17 cellular contexts compared by ENCODE assay signal in genomic region chr7:76234282-76234584, GRCh38. TPM values are rescaled to one million over a fixed set of nuclear protein-coding genes. Genes with fewer than 3 reads are reported as not detected.
DNase-seq lines count a peak whose midpoint lies in the region; ATAC-seq and TF ChIP-seq lines count a peak whose summit lies in the region.
"Had no signal": no experiment of that assay in that cellular context is flagged by ENCODE, and none has a peak within 500 bp of the region (broad histone marks: within the 10 kb centered on the region; RNA-seq: fewer than 3 reads in every experiment).

No MANE protein-coding gene starts in this region.

- no peak for ATAC-seq in activated CD8-positive, alpha-beta T cell treated with anti-CD3 and anti-CD28 coated beads for 36 hours
- no peak for ATAC-seq in activated CD8-positive, alpha-beta T cell treated with anti-CD3 and anti-CD28 coated beads, Interleukin-2, amount 10 ng/mL, durations not matched to agents 7 days and 5 days
- ATAC-seq in SK-N-SH treated with all-trans-retinoic acid at 6 μM for 48 hours = no peak
- ATAC-seq in effector memory CD8-positive, alpha-beta T cell (replicated peaks) = no peak
- no peak for ATAC-seq in left lung
- ATAC-seq in GM19328 (IDR thresholded peaks at IDR 0.05; ENCODE audit: unreplicated experiment) = no peak

- peaks cover 54% of the 10 kb centered on the region for H3K27me3 Mint-ChIP-seq in activated CD8-positive, alpha-beta T cell treated with anti-CD3 and anti-CD28 coated beads for 36 hours
- H3K27me3 Mint-ChIP-seq in activated CD8-positive, alpha-beta T cell treated with anti-CD3 and anti-CD28 coated beads, Interleukin-2, amount 10 ng/mL, durations not matched to agents 7 days and 5 days (ENCODE audit: low read depth) = peaks cover 35% of the 10 kb centered on the region
- H3K27me3 Mint-ChIP-seq in effector memory CD8-positive, alpha-beta T cell = peaks cover 66 to 88% of the 10 kb centered on the region in 2 donors
- H3K27me3 Mint-ChIP-seq in neural crest cell (ENCODE audit: low read depth) = peaks cover 62% of the 10 kb centered on the region

- H3K4me1 ChIP-seq in left lung = peaks cover 3 to 5% of the 10 kb centered on the region in 2 donors

- H3K4me3 ChIP-seq in left lung = no peak overlapping the region

- DNase-seq in activated CD8-positive, alpha-beta T cell treated with anti-CD3 and anti-CD28 coated beads for 36 hours = no peak
- no peak for DNase-seq in activated CD8-positive, alpha-beta T cell treated with anti-CD3 and anti-CD28 coated beads, Interleukin-2, amount 10 ng/mL, durations not matched to agents 7 days and 5 days
- no peak for DNase-seq in effector memory CD8-positive, alpha-beta T cell
- no peak for DNase-seq in neural crest cell (ENCODE audit: low read depth, low spot score)
- no peak for DNase-seq in NCI-H146 (lab: John Stamatoyannopoulos, UW)
- no peak for DNase-seq in left lung
- DNase-seq: activated T-cell treated with anti-CD3 and anti-CD28 coated beads, Interleukin-2, amount 50 U/mL, for 4 hours; COR-L47; NCI-H1436; NK-92 treated with Interleukin-12 subunit alpha and Interleukin-12 subunit beta, amount 100 ng/mL, for 24 hours; RPMI8226; sigmoid colon; stimulated activated CD4-positive, alpha-beta T cell treated with anti-CD3 and anti-CD28 coated beads, Interleukin-1b, Interleukin-23, amount 100 ng/mL, for 48 hours; SW 1271 had no signal

- POLR2A ChIA-PET in activated CD8-positive, alpha-beta T cell treated with anti-CD3 and anti-CD28 coated beads for 36 hours (lab: Charles Lee) = interaction anchor here (0.8 kb wide), 1 partner anchor 186 kb away, joined by 3 read pairs; the partner anchor contains the start of genes MDH2 and STYXL1
- POLR2A ChIA-PET in activated CD8-positive, alpha-beta T cell treated with anti-CD3 and anti-CD28 coated beads, Interleukin-2, amount 10 ng/mL, durations not matched to agents 7 days and 5 days (lab: Charles Lee) = no interaction called here

- peak overlapping the region; percentile 27 for H3K4me3 Mint-ChIP-seq in activated CD8-positive, alpha-beta T cell treated with anti-CD3 and anti-CD28 coated beads for 36 hours
- H3K4me3 Mint-ChIP-seq in activated CD8-positive, alpha-beta T cell treated with anti-CD3 and anti-CD28 coated beads, Interleukin-2, amount 10 ng/mL, durations not matched to agents 7 days and 5 days = no peak overlapping the region
- peak overlapping the region; percentile 53 to 56 for H3K4me3 Mint-ChIP-seq in effector memory CD8-positive, alpha-beta T cell
- peak overlapping the region; percentile 55 for H3K4me3 Mint-ChIP-seq in neural crest cell
- H3K4me3 Mint-ChIP-seq: activated T-cell treated with anti-CD3 and anti-CD28 coated beads, Interleukin-2, amount 50 U/mL, for 4 hours had no signal

- no peaks in the 10 kb centered on the region for H3K36me3 Mint-ChIP-seq in activated CD8-positive, alpha-beta T cell treated with anti-CD3 and anti-CD28 coated beads for 36 hours (ENCODE audit: low read depth)
- no peaks in the 10 kb centered on the region for H3K36me3 Mint-ChIP-seq in activated CD8-positive, alpha-beta T cell treated with anti-CD3 and anti-CD28 coated beads, Interleukin-2, amount 10 ng/mL, durations not matched to agents 7 days and 5 days (ENCODE audit: low read depth)
- H3K36me3 Mint-ChIP-seq in effector memory CD8-positive, alpha-beta T cell (ENCODE audit: insufficient read depth) = peaks cover 2% of the 10 kb centered on the region
- H3K36me3 Mint-ChIP-seq in neural crest cell (ENCODE audit: low read depth) = no peaks in the 10 kb centered on the region

- no peak overlapping the region for H3K27ac ChIP-seq in left lung
- H3K27ac ChIP-seq: sigmoid colon had no signal

- intact Hi-C loops in activated CD8-positive, alpha-beta T cell treated with anti-CD3 and anti-CD28 coated beads for 36 hours (cut with micrococcal nuclease) = no loop called here
- intact Hi-C loops in left lung (cut with DNase I) = no loop called here

- H3K36me3 ChIP-seq in left lung = no peaks in the 10 kb centered on the region
- H3K36me3 ChIP-seq: sigmoid colon had no signal

- no peak overlapping the region for H3K27ac Mint-ChIP-seq in activated CD8-positive, alpha-beta T cell treated with anti-CD3 and anti-CD28 coated beads for 36 hours
- no peak overlapping the region for H3K27ac Mint-ChIP-seq in activated CD8-positive, alpha-beta T cell treated with anti-CD3 and anti-CD28 coated beads, Interleukin-2, amount 10 ng/mL, durations not matched to agents 7 days and 5 days
- H3K27ac Mint-ChIP-seq in effector memory CD8-positive, alpha-beta T cell = no peak overlapping the region
- peak overlapping the region; percentile 28 for H3K27ac Mint-ChIP-seq in neural crest cell (ENCODE audit: unreplicated experiment)
- H3K27ac Mint-ChIP-seq: dendritic cell treated with granulocyte-macrophage colony-stimulating factor and Interleukin-4, amounts not matched to agents 40 ng/mL and 50 ng/mL, for 4 days had no signal

- no peak for TF ChIP-seq CTCF in activated CD8-positive, alpha-beta T cell treated with anti-CD3 and anti-CD28 coated beads for 36 hours (IDR thresholded peaks at IDR 0.05)
- no peak for TF ChIP-seq CTCF in neural crest cell (conservative IDR thresholded peaks at IDR 0.05)
- TF ChIP-seq CTCF in left lung (IDR thresholded peaks at IDR 0.05) = no peak

- no peaks in the 10 kb centered on the region for H3K9me3 ChIP-seq in left lung
- H3K9me3 ChIP-seq: sigmoid colon had no signal

- peaks cover 8 to 99% of the 10 kb centered on the region in 2 donors for H3K27me3 ChIP-seq in left lung

- H3K9me3 Mint-ChIP-seq in activated CD8-positive, alpha-beta T cell treated with anti-CD3 and anti-CD28 coated beads for 36 hours = no peaks in the 10 kb centered on the region
- no peaks in the 10 kb centered on the region for H3K9me3 Mint-ChIP-seq in activated CD8-positive, alpha-beta T cell treated with anti-CD3 and anti-CD28 coated beads, Interleukin-2, amount 10 ng/mL, durations not matched to agents 7 days and 5 days (ENCODE audit: insufficient read depth)
- H3K9me3 Mint-ChIP-seq in effector memory CD8-positive, alpha-beta T cell = no peaks in the 10 kb centered on the region
- H3K9me3 Mint-ChIP-seq in neural crest cell = no peaks in the 10 kb centered on the region
- H3K9me3 Mint-ChIP-seq: activated T-cell treated with anti-CD3 and anti-CD28 coated beads, Interleukin-2, amount 50 U/mL, for 4 hours; dendritic cell treated with granulocyte-macrophage colony-stimulating factor and Interleukin-4, amounts not matched to agents 40 ng/mL and 50 ng/mL, for 4 days had no signal

- CTCF ChIA-PET in activated CD8-positive, alpha-beta T cell treated with anti-CD3 and anti-CD28 coated beads for 36 hours (lab: Charles Lee) = interaction anchor here (1.0 to 2.5 kb wide), 3 partner anchors 56 to 80 kb away, joined by 3 to 14 read pairs (median 4); no protein-coding TSS in a partner anchor
- CTCF ChIA-PET in activated CD8-positive, alpha-beta T cell treated with anti-CD3 and anti-CD28 coated beads, Interleukin-2, amount 10 ng/mL, durations not matched to agents 7 days and 5 days (lab: Charles Lee) = interaction anchor here (2.2 kb wide), 1 partner anchor 56 kb away, joined by 6 read pairs; no protein-coding TSS in a partner anchor

- H3K4me1 Mint-ChIP-seq in activated CD8-positive, alpha-beta T cell treated with anti-CD3 and anti-CD28 coated beads for 36 hours (ENCODE audit: low read depth) = peaks cover 6% of the 10 kb centered on the region
- H3K4me1 Mint-ChIP-seq in activated CD8-positive, alpha-beta T cell treated with anti-CD3 and anti-CD28 coated beads, Interleukin-2, amount 10 ng/mL, durations not matched to agents 7 days and 5 days (ENCODE audit: low read depth) = peaks cover 8% of the 10 kb centered on the region
- no peaks in the 10 kb centered on the region for H3K4me1 Mint-ChIP-seq in effector memory CD8-positive, alpha-beta T cell (ENCODE audit: low read depth in 2 of 2)
- peaks cover 35% of the 10 kb centered on the region for H3K4me1 Mint-ChIP-seq in neural crest cell

TF ChIP-seq in SK-N-SH treated with all-trans-retinoic acid at 6 μM for 48 hours, 23 proteins besides CTCF, POLR2A, EP300 and RAD21:
- TF ChIP-seq, protein P1, sequence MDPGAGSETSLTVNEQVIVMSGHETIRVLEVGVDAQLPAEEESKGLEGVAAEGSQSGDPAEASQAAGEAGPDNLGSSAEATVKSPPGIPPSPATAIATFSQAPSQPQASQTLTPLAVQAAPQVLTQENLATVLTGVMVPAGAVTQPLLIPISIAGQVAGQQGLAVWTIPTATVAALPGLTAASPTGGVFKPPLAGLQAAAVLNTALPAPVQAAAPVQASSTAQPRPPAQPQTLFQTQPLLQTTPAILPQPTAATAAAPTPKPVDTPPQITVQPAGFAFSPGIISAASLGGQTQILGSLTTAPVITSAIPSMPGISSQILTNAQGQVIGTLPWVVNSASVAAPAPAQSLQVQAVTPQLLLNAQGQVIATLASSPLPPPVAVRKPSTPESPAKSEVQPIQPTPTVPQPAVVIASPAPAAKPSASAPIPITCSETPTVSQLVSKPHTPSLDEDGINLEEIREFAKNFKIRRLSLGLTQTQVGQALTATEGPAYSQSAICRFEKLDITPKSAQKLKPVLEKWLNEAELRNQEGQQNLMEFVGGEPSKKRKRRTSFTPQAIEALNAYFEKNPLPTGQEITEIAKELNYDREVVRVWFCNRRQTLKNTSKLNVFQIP (CRISPR knock-in tag; IDR thresholded peaks at IDR 0.05; ENCODE audit: borderline replicate concordance, low read depth) = no peak
- peak; percentile 100 for TF ChIP-seq ZNF70 (CRISPR knock-in tag; IDR thresholded peaks at IDR 0.05)
- TF ChIP-seq SNAI2 (CRISPR knock-in tag; IDR thresholded peaks at IDR 0.05) = no peak

RNA-seq across cellular contexts. Expression of gene SRRM3, which starts 32.5 kb away (rescaled TPM):
- not detected for total RNA-seq in activated CD8-positive, alpha-beta T cell treated with anti-CD3 and anti-CD28 coated beads for 36 hours
- not detected for total RNA-seq in activated CD8-positive, alpha-beta T cell treated with anti-CD3 and anti-CD28 coated beads, Interleukin-2, amount 10 ng/mL, durations not matched to agents 7 days and 5 days
- 4.6 and 4.9 TPM in 2 replicates for total RNA-seq in neural crest cell
- total RNA-seq in left lung = 1 to 10 TPM in 1 of 2 donors, under 1 TPM in 1; 0.94 to 2.0 TPM
